Comparison of ENCODE assay signal across 9 cellular contexts in the genomic region with DNA sequence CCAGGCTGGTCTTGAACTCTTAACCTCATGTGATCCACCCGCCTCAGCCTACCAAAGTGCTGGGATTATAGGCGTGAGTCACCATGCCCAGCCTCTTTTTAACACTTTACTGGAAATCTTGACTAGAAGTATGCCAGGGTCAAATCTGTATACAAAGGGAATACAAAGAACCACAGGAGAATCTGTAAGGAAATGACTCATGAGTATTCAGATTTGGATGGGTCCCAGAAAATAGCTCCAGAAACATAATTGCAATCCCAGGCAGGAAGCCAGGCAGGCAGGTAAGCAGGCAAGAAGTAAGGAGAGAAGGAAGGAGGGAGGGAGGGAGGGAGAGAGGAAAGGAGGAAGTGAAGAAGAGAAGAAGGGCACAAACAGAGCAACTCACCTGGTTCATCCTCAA. TPM values are rescaled to one million over a fixed set of nuclear protein-coding genes. Genes with fewer than 3 reads are reported as not detected.
A peak's percentile ranks its signal among the peaks of the same experiment; 100 is the strongest.
DNase-seq lines count a peak whose midpoint lies in the region; ATAC-seq and TF ChIP-seq lines count a peak whose summit lies in the region.
"Had no signal": no experiment of that assay in that cellular context is flagged by ENCODE, and none has a peak within 500 bp of the region (broad histone marks: within the 10 kb centered on the region; RNA-seq: fewer than 3 reads in every experiment).

No MANE protein-coding gene starts in this region.

- POLR2A ChIA-PET in activated CD4-positive, alpha-beta T cell treated with anti-CD3 and anti-CD28 coated beads, Interleukin-2, amount 10 ng/mL, durations not matched to agents 7 days and 5 days (lab: Charles Lee): no interaction called here

- TF ChIP-seq CTCF in choroid plexus epithelial cell (conservative IDR thresholded peaks at IDR 0.05; ENCODE audit: low read depth, low read length): no peak

- ATAC-seq in HG02840 (IDR thresholded peaks at IDR 0.05; ENCODE audit: low FRiP score, unreplicated experiment): no peak

- peaks cover 49% of the 10 kb centered on the region for H3K4me1 Mint-ChIP-seq in activated CD4-positive, alpha-beta T cell treated with anti-CD3 and anti-CD28 coated beads, Interleukin-2, amount 10 ng/mL, durations not matched to agents 7 days and 5 days

- no peak overlapping the region for H3K4me3 Mint-ChIP-seq in activated CD4-positive, alpha-beta T cell treated with anti-CD3 and anti-CD28 coated beads, Interleukin-2, amount 10 ng/mL, durations not matched to agents 7 days and 5 days

- CTCF ChIA-PET in activated CD4-positive, alpha-beta T cell treated with anti-CD3 and anti-CD28 coated beads, Interleukin-2, amount 10 ng/mL, durations not matched to agents 7 days and 5 days (lab: Charles Lee): interaction anchor here (1.4 kb wide), 1 partner anchor 10 kb away, joined by 3 read pairs; no protein-coding TSS in a partner anchor

- in situ Hi-C loops in G401 (cut with HindIII; ENCODE audit: low sequenced_read_pairs) (no loop called here), KBM-7 (cut with MboI; ENCODE audit: low pct_unique_long_range_greater_than_20kb, low sequenced_read_pairs) (no loop called here)

- no peak overlapping the region for H3K4me3 ChIP-seq in choroid plexus epithelial cell (ENCODE audit: low read depth, low read length)

- peaks cover 27% of the 10 kb centered on the region for H3K36me3 Mint-ChIP-seq in activated CD4-positive, alpha-beta T cell treated with anti-CD3 and anti-CD28 coated beads, Interleukin-2, amount 10 ng/mL, durations not matched to agents 7 days and 5 days (ENCODE audit: low read depth)

- H3K9me3 Mint-ChIP-seq in activated CD4-positive, alpha-beta T cell treated with anti-CD3 and anti-CD28 coated beads, Interleukin-2, amount 10 ng/mL, durations not matched to agents 7 days and 5 days: peaks cover 2% of the 10 kb centered on the region

- DNase-seq in G401 (ENCODE audit: low spot score): peak; percentile 83
- peak; percentile 11 for DNase-seq in NCI-H460 (ENCODE audit: extremely low read depth, low read depth)
- DNase-seq in choroid plexus epithelial cell (ENCODE audit: low read depth): peak; percentile 95
- peak; percentile 87 for DNase-seq in non-pigmented ciliary epithelial cell (ENCODE audit: low read depth)
- no peak for DNase-seq in NCI-H2107 treated with DMSO at 0.1 percent for 48 hours (lab: John Stamatoyannopoulos, UW; ENCODE audit: unreplicated experiment)
- DNase-seq in activated CD4-positive, alpha-beta T cell treated with anti-CD3 and anti-CD28 coated beads, Interleukin-2, amount 10 ng/mL, durations not matched to agents 7 days and 5 days: no peak
- DNase-seq in KBM-7: no peak
- DNase-seq: occipital lobe had no signal

- no peaks in the 10 kb centered on the region for H3K27me3 Mint-ChIP-seq in activated CD4-positive, alpha-beta T cell treated with anti-CD3 and anti-CD28 coated beads, Interleukin-2, amount 10 ng/mL, durations not matched to agents 7 days and 5 days

- no peak overlapping the region for H3K27ac Mint-ChIP-seq in activated CD4-positive, alpha-beta T cell treated with anti-CD3 and anti-CD28 coated beads, Interleukin-2, amount 10 ng/mL, durations not matched to agents 7 days and 5 days

RNA-seq across cellular contexts. Expression of a gene that starts 22.8 kb away (rescaled TPM):
- total RNA-seq in G401 (2014; rRNA removed; shearing (Covaris generic)): 0.03 and 0.49 TPM in 2 replicates
- total RNA-seq in NCI-H460 (2014; rRNA removed; shearing (Covaris generic)): 1.1 and 2.7 TPM in 2 replicates
- polyA plus RNA-seq in NCI-H460 (2014; cell fraction: nucleus; rRNA removed): 1.2 and 1.9 TPM in 2 replicates
- 10 to 100 TPM; 55.7 to 59.1 TPM for total RNA-seq in activated CD4-positive, alpha-beta T cell treated with anti-CD3 and anti-CD28 coated beads, Interleukin-2, amount 10 ng/mL, durations not matched to agents 7 days and 5 days

Comparison
In these comparisons a context has a peak if more than half of its experiments do, and no peak if none do; other contexts are left out.
1. DNase-seq: peak in G401 (single experiment), NCI-H460 (single experiment), choroid plexus epithelial cell (single experiment) and non-pigmented ciliary epithelial cell (single experiment); none in NCI-H2107 treated with DMSO at 0.1 percent for 48 hours (single experiment), activated CD4-positive, alpha-beta T cell treated with anti-CD3 and anti-CD28 coated beads, Interleukin-2, amount 10 ng/mL, durations not matched to agents 7 days and 5 days (single experiment) and KBM-7 (single experiment).
2. RNA of a gene that starts 22.8 kb away (total RNA-seq): 55.7 to 59.1 TPM in activated CD4-positive, alpha-beta T cell treated with anti-CD3 and anti-CD28 coated beads, Interleukin-2, amount 10 ng/mL, durations not matched to agents 7 days and 5 days; 1.1 to 2.7 TPM in NCI-H460 and 0.03 to 0.49 TPM in G401; every median in the first group is over 10 times any median in the second.